9 cellular contexts compared by ENCODE assay signal in genomic region chr21:24514081-24514733, GRCh38.
A peak's percentile ranks its signal among the peaks of the same experiment; 100 is the strongest.
DNase-seq lines count a peak whose midpoint lies in the region; ATAC-seq, FAIRE-seq and TF ChIP-seq lines count a peak whose summit lies in the region.
"Had no signal": no experiment of that assay in that cellular context is flagged by ENCODE, and none has a peak within 500 bp of the region (broad histone marks: within the 10 kb centered on the region; RNA-seq: fewer than 3 reads in every experiment).

No MANE protein-coding gene starts in this region.

- H3K36me3 Mint-ChIP-seq in activated CD4-positive, alpha-beta T cell treated with anti-CD3 and anti-CD28 coated beads, Interleukin-2, amount 10 ng/mL, durations not matched to agents 24 days and 14 days (ENCODE audit: low read depth), result no peaks in the 10 kb centered on the region
- H3K36me3 Mint-ChIP-seq in WTC11, result no peaks in the 10 kb centered on the region; the same call in 1 of the 2 replicates
- H3K36me3 Mint-ChIP-seq: activated naive CD8-positive, alpha-beta T cell treated with anti-CD3 and anti-CD28 coated beads for 36 hours had no signal

- POLR2A ChIA-PET in WTC11 (lab: Charles Lee), result no interaction called here

- intact Hi-C loops in activated CD4-positive, alpha-beta T cell treated with anti-CD3 and anti-CD28 coated beads, Interleukin-2, amount 10 ng/mL, durations not matched to agents 24 days and 14 days (cut with micrococcal nuclease), result loop anchor here (2.0 to 10.0 kb wide), 2 partner anchors 139 to 659 kb away; no protein-coding TSS in a partner anchor

- DNase-seq in Ammon's horn (ENCODE audit: low spot score) (peak; percentile 14), HS-5 (ENCODE audit: low read depth) (peak; percentile 6), OCI-M1 (lab: John Stamatoyannopoulos, UW) (peak; percentile 66), frontal cortex (ENCODE audit: low spot score in 2 of 2) (no peak), WTC11 (ENCODE audit: low spot score) (no peak)
- DNase-seq in activated CD4-positive, alpha-beta T cell treated with anti-CD3 and anti-CD28 coated beads, Interleukin-2, amount 10 ng/mL, durations not matched to agents 24 days and 14 days, result no peak
- no peak for DNase-seq in activated CD4-positive, alpha-beta T cell treated with anti-CD3 and anti-CD28 coated beads for 4 hours
- DNase-seq: activated naive CD8-positive, alpha-beta T cell treated with anti-CD3 and anti-CD28 coated beads for 36 hours had no signal

- ATAC-seq in HG03045 (IDR thresholded peaks at IDR 0.05; ENCODE audit: unreplicated experiment) (no peak), WTC11 (no peak)

- no peak overlapping the region for H3K27ac Mint-ChIP-seq in activated CD4-positive, alpha-beta T cell treated with anti-CD3 and anti-CD28 coated beads, Interleukin-2, amount 10 ng/mL, durations not matched to agents 24 days and 14 days
- H3K27ac Mint-ChIP-seq in WTC11, result no peak overlapping the region
- H3K27ac Mint-ChIP-seq: activated naive CD8-positive, alpha-beta T cell treated with anti-CD3 and anti-CD28 coated beads for 36 hours had no signal

- H3K4me3 Mint-ChIP-seq in activated CD4-positive, alpha-beta T cell treated with anti-CD3 and anti-CD28 coated beads, Interleukin-2, amount 10 ng/mL, durations not matched to agents 24 days and 14 days, result no peak overlapping the region
- H3K4me3 Mint-ChIP-seq in WTC11, result no peak overlapping the region
- H3K4me3 Mint-ChIP-seq: activated naive CD8-positive, alpha-beta T cell treated with anti-CD3 and anti-CD28 coated beads for 36 hours had no signal

- H3K9me3 Mint-ChIP-seq in activated CD4-positive, alpha-beta T cell treated with anti-CD3 and anti-CD28 coated beads, Interleukin-2, amount 10 ng/mL, durations not matched to agents 24 days and 14 days, result no peaks in the 10 kb centered on the region
- peaks cover 38% of the 10 kb centered on the region for H3K9me3 Mint-ChIP-seq in WTC11
- H3K9me3 Mint-ChIP-seq: activated naive CD8-positive, alpha-beta T cell treated with anti-CD3 and anti-CD28 coated beads for 36 hours had no signal

- H3K27me3 Mint-ChIP-seq in activated CD4-positive, alpha-beta T cell treated with anti-CD3 and anti-CD28 coated beads, Interleukin-2, amount 10 ng/mL, durations not matched to agents 24 days and 14 days, result no peaks in the 10 kb centered on the region
- no peaks in the 10 kb centered on the region; the same call in none of the 2 replicates for H3K27me3 Mint-ChIP-seq in WTC11 (ENCODE audit: low read depth)
- H3K27me3 Mint-ChIP-seq: activated naive CD8-positive, alpha-beta T cell treated with anti-CD3 and anti-CD28 coated beads for 36 hours had no signal

- no peaks in the 10 kb centered on the region for H3K4me1 Mint-ChIP-seq in activated CD4-positive, alpha-beta T cell treated with anti-CD3 and anti-CD28 coated beads, Interleukin-2, amount 10 ng/mL, durations not matched to agents 24 days and 14 days
- no peaks in the 10 kb centered on the region for H3K4me1 Mint-ChIP-seq in WTC11
- H3K4me1 Mint-ChIP-seq: activated naive CD8-positive, alpha-beta T cell treated with anti-CD3 and anti-CD28 coated beads for 36 hours had no signal

- TF ChIP-seq CTCF in WTC11 (IDR thresholded peaks at IDR 0.05), result no peak

- CTCF ChIA-PET in WTC11 (lab: Charles Lee), result no interaction called here

- FAIRE-seq in frontal cortex (lab: Jason Lieb, UNC), result peak; percentile 77

TF ChIP-seq in WTC11, 78 proteins besides CTCF, POLR2A, EP300 and RAD21:
- no peak for TF ChIP-seq USF1 (CRISPR knock-in tag; IDR thresholded peaks at IDR 0.05)
- no peak for TF ChIP-seq ETV6 (CRISPR knock-in tag; IDR thresholded peaks at IDR 0.05)
- no peak for TF ChIP-seq ZNF425 (CRISPR knock-in tag; conservative IDR thresholded peaks at IDR 0.05)
- no peak for TF ChIP-seq TP53 (CRISPR knock-in tag; IDR thresholded peaks at IDR 0.05)
- no peak for TF ChIP-seq RORB (CRISPR knock-in tag; IDR thresholded peaks at IDR 0.05)
- no peak for TF ChIP-seq NFYB (CRISPR knock-in tag; conservative IDR thresholded peaks at IDR 0.05; ENCODE audit: low read depth)
- TF ChIP-seq CDX4 (CRISPR knock-in tag; IDR thresholded peaks at IDR 0.05; ENCODE audit: borderline replicate concordance), result no peak
- no peak for TF ChIP-seq ZNF219 (CRISPR knock-in tag; IDR thresholded peaks at IDR 0.05; ENCODE audit: borderline replicate concordance)
- no peak for TF ChIP-seq NR1H2 (CRISPR knock-in tag; IDR thresholded peaks at IDR 0.05)
- TF ChIP-seq E2F5 (CRISPR knock-in tag; IDR thresholded peaks at IDR 0.05), result no peak
- no peak for TF ChIP-seq ATF6 (CRISPR knock-in tag; IDR thresholded peaks at IDR 0.05)
- TF ChIP-seq AR (CRISPR knock-in tag; IDR thresholded peaks at IDR 0.05), result no peak
- TF ChIP-seq ELF4 (CRISPR knock-in tag; IDR thresholded peaks at IDR 0.05; ENCODE audit: low read depth), result no peak
- TF ChIP-seq ZNF263 (CRISPR knock-in tag; IDR thresholded peaks at IDR 0.05; ENCODE audit: low read depth), result no peak
- TF ChIP-seq ZNF232 (CRISPR knock-in tag; IDR thresholded peaks at IDR 0.05), result no peak

Comparison
In these comparisons a context has a peak if more than half of its experiments do, and no peak if none do; other contexts are left out.
1. DNase-seq: peak in Ammon's horn (single experiment), HS-5 (single experiment) and OCI-M1 (single experiment); none in frontal cortex (0 of 2), activated CD4-positive, alpha-beta T cell treated with anti-CD3 and anti-CD28 coated beads, Interleukin-2, amount 10 ng/mL, durations not matched to agents 24 days and 14 days (single experiment), activated CD4-positive, alpha-beta T cell treated with anti-CD3 and anti-CD28 coated beads for 4 hours (0 of 2) and WTC11 (single experiment).